8 cellular contexts compared by ENCODE assay signal in the genomic region with DNA sequence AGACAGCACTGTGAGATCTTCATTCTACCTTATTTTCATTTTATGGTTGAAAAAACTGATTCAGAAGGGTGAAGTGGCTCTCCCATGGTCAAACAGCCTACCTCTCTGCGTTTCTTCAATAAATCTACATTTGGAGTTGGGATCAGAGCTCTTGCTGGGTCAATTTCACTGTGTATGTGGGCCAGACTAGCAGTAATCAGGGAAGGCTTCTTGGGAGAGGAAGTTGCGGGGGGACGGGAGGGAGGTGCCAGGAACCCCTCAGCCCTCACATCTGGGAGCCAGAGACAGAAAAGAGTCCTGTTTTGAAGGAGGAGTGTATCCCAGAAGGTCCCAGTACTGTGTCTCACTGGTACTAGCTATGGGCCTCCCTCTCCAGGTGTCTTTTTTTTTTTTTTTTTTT. TPM values are rescaled to one million over a fixed set of nuclear protein-coding genes. Genes with fewer than 3 reads are reported as not detected.
DNase-seq lines count a peak whose midpoint lies in the region; ATAC-seq and TF ChIP-seq lines count a peak whose summit lies in the region.

No MANE protein-coding gene starts in this region.

- TF ChIP-seq CTCF in BE2C (IDR thresholded peaks at IDR 0.05; ENCODE audit: low read depth, low read length) (no peak), LNCaP clone FGC (IDR thresholded peaks at IDR 0.05; ENCODE audit: control insufficient read depth, extremely low read depth, insufficient read depth) (no peak), coronary artery (IDR thresholded peaks at IDR 0.05) (no peak), nephron (IDR thresholded peaks at IDR 0.05; ENCODE audit: unreplicated experiment in 3 of 3) (no peak), GM13977 (IDR thresholded peaks at IDR 0.05; ENCODE audit: extremely low read depth, insufficient read depth, missing control alignments) (no peak)

- in situ Hi-C loops in GM13977 (cut with MboI; ENCODE audit: low pct_unique_long_range_greater_than_20kb, low sequenced_read_pairs, unreplicated experiment) = no loop called here

- H3K4me1 ChIP-seq in BE2C = no peaks in the 10 kb centered on the region

- no peak for ATAC-seq in GM18502 (IDR thresholded peaks at IDR 0.05; ENCODE audit: poor library complexity, unreplicated experiment)

- H3K9me3 Mint-ChIP-seq in nephron = no peaks in the 10 kb centered on the region

- H3K27me3 ChIP-seq in BE2C = no peaks in the 10 kb centered on the region

- H3K4me1 Mint-ChIP-seq in nephron = peaks cover 7% of the 10 kb centered on the region

- no peaks in the 10 kb centered on the region for H3K9me3 ChIP-seq in BE2C

- peak overlapping the region; percentile 19 to 76 (median 34) for H3K27ac Mint-ChIP-seq in nephron

- peaks cover 3% of the 10 kb centered on the region for H3K36me3 Mint-ChIP-seq in nephron (ENCODE audit: low read depth)

- H3K27me3 Mint-ChIP-seq in nephron (ENCODE audit: low read depth) = no peaks in the 10 kb centered on the region

- DNase-seq in BE2C (no peak), LNCaP clone FGC (ENCODE audit: low read depth) (no peak), coronary artery (ENCODE audit: low spot score) (no peak), NCI-H526 (lab: John Stamatoyannopoulos, UW) (no peak), GM13977 (ENCODE audit: low spot score) (no peak), NAMALWA (ENCODE audit: low spot score) (no peak)

- H3K4me3 Mint-ChIP-seq in nephron = peak overlapping the region; percentile 90 to 94 (median 90)

- peaks cover 20% of the 10 kb centered on the region for H3K36me3 ChIP-seq in BE2C

- peak overlapping the region; percentile 99 to 100 for H3K27ac ChIP-seq in coronary artery

- H3K4me3 ChIP-seq in BE2C (ENCODE audit: low read depth, low read length) (peak overlapping the region; percentile 99), LNCaP clone FGC (ENCODE audit: low read depth, low read length) (peak overlapping the region; percentile 87), coronary artery (peak overlapping the region; percentile 88)

RNA-seq across cellular contexts. Expression of gene KXD1, which starts 0.9 kb away (rescaled TPM):
- polyA plus RNA-seq in BE2C (2012; ENCODE audit: insufficient read depth, insufficient read length, low read depth) = 231 TPM

RNA-seq across cellular contexts. Expression of gene UBA52, which starts 13.1 kb away (rescaled TPM):
- polyA plus RNA-seq in BE2C (2012; ENCODE audit: insufficient read depth, insufficient read length, low read depth) = 2,272 TPM

RNA-seq across cellular contexts. Expression of gene FKBP8, which starts 15.2 kb away (rescaled TPM):
- polyA plus RNA-seq in BE2C (2012; ENCODE audit: insufficient read depth, insufficient read length, low read depth) = 511 TPM

RNA-seq across cellular contexts. Expression of gene REX1BD, which starts 30.0 kb away (rescaled TPM):
- 178 TPM for polyA plus RNA-seq in BE2C (2012; ENCODE audit: insufficient read depth, insufficient read length, low read depth)

RNA-seq across cellular contexts. Expression of gene ELL, which starts 36.7 kb away (rescaled TPM):
- 25.9 TPM for polyA plus RNA-seq in BE2C (2012; ENCODE audit: insufficient read depth, insufficient read length, low read depth)
